Comparison of ENCODE assay signal across 19 cellular contexts in the genomic region with DNA sequence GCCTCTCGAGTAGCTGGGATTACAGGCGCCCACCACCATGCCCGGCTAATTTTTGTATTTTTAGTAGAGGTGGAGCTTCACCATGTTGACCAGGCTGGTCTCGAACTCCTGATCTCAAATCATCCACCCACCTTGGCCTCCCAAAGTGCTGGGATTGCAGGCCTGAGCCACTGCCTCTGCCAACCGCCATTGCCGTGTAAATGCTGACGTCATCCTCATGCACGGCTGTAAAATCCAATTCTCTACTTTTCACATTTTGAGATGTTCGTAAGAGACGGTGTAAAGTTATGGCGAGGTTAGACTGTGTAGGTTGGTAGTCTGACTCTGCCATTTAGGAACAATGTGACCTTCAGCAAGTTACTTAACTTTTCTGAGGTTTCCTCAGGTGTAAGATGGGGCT. TPM values are rescaled to one million over a fixed set of nuclear protein-coding genes. Genes with fewer than 3 reads are reported as not detected.
A peak's percentile ranks its signal among the peaks of the same experiment; 100 is the strongest.
DNase-seq lines count a peak whose midpoint lies in the region; ATAC-seq and TF ChIP-seq lines count a peak whose summit lies in the region.
"Had no signal": no experiment of that assay in that cellular context is flagged by ENCODE, and none has a peak within 500 bp of the region (broad histone marks: within the 10 kb centered on the region; RNA-seq: fewer than 3 reads in every experiment).

No MANE protein-coding gene starts in this region.

- no peak overlapping the region for H3T11ph ChIP-seq in H9 (ENCODE audit: low read length)

- H2BK12ac ChIP-seq in H9 (ENCODE audit: insufficient read length, low read depth, low read length): no peak overlapping the region

- no CpG with 5 or more reads among the region's 11 CpGs for WGBS in H9 (ENCODE audit: extremely low coverage, insufficient read length, low lambda C conversion rate)

- ATAC-seq in GM18511 (IDR thresholded peaks at IDR 0.05; ENCODE audit: unreplicated experiment): no peak
- ATAC-seq: left ventricle myocardium superior had no signal

- peak overlapping the region; percentile 98 for H3K27ac Mint-ChIP-seq in activated CD4-positive, alpha-beta memory T cell treated with anti-CD3 and anti-CD28 coated beads for 36 hours
- H3K27ac Mint-ChIP-seq in activated CD4-positive, alpha-beta memory T cell treated with anti-CD3 and anti-CD28 coated beads, Interleukin-2, amount 10 ng/mL, durations not matched to agents 7 days and 5 days: no peak overlapping the region
- H3K27ac Mint-ChIP-seq in H9 (peak overlapping the region in 2 of 3 experiments; percentile 57 to 98; a peak in 2 of 7 replicates), brain (peak overlapping the region in 1 of 5 experiments; percentile 99), progenitor cell of endocrine pancreas (peak overlapping the region; percentile 99)

- no peaks in the 10 kb centered on the region for H3K27me3 Mint-ChIP-seq in activated CD4-positive, alpha-beta memory T cell treated with anti-CD3 and anti-CD28 coated beads for 36 hours
- no peaks in the 10 kb centered on the region for H3K27me3 Mint-ChIP-seq in activated CD4-positive, alpha-beta memory T cell treated with anti-CD3 and anti-CD28 coated beads, Interleukin-2, amount 10 ng/mL, durations not matched to agents 7 days and 5 days
- H3K27me3 Mint-ChIP-seq in H9 (ENCODE audit: low read depth) (no peaks in the 10 kb centered on the region), brain (no peaks in the 10 kb centered on the region), progenitor cell of endocrine pancreas (no peaks in the 10 kb centered on the region)

- CTCF ChIA-PET in activated CD4-positive, alpha-beta memory T cell treated with anti-CD3 and anti-CD28 coated beads for 36 hours (lab: Charles Lee): interaction anchor here (0.6 to 6.2 kb wide), 5 partner anchors 27 to 168 kb away, joined by 3 to 47 read pairs (median 6); a partner anchor contains a TSS
- CTCF ChIA-PET in activated CD4-positive, alpha-beta memory T cell treated with anti-CD3 and anti-CD28 coated beads, Interleukin-2, amount 10 ng/mL, durations not matched to agents 7 days and 5 days (lab: Charles Lee): interaction anchor here (1.8 to 5.9 kb wide), 4 partner anchors 11 to 167 kb away, joined by 5 to 45 read pairs (median 11); a partner anchor contains a TSS

- TF ChIP-seq CTCF in H9 (conservative IDR thresholded peaks at IDR 0.05): no peak
- no peak for TF ChIP-seq CTCF in brain (conservative IDR thresholded peaks at IDR 0.05)
- no peak for TF ChIP-seq CTCF in progenitor cell of endocrine pancreas (IDR thresholded peaks at IDR 0.05; ENCODE audit: unreplicated experiment)

- H3K14ac ChIP-seq in H9 (ENCODE audit: insufficient read depth, low read length): no peak overlapping the region

- no peak overlapping the region for H2BK20ac ChIP-seq in H9 (ENCODE audit: low read depth, low read length, poor library complexity, severe bottlenecking)

- H3K9ac ChIP-seq in H9 (ENCODE audit: extremely low read depth, insufficient read length, low read length): no peak overlapping the region
- H3K9ac ChIP-seq: BLaER1 had no signal

- peaks cover 47% of the 10 kb centered on the region for H3K4me1 Mint-ChIP-seq in activated CD4-positive, alpha-beta memory T cell treated with anti-CD3 and anti-CD28 coated beads for 36 hours (ENCODE audit: low read depth)
- H3K4me1 Mint-ChIP-seq in activated CD4-positive, alpha-beta memory T cell treated with anti-CD3 and anti-CD28 coated beads, Interleukin-2, amount 10 ng/mL, durations not matched to agents 7 days and 5 days: peaks cover 47% of the 10 kb centered on the region
- peaks cover 36 to 38% of the 10 kb centered on the region in 2 experiments for H3K4me1 Mint-ChIP-seq in H9
- H3K4me1 Mint-ChIP-seq in brain: peaks cover 38% of the 10 kb centered on the region
- H3K4me1 Mint-ChIP-seq in progenitor cell of endocrine pancreas (ENCODE audit: low read depth): peaks cover 26% of the 10 kb centered on the region

- H2AK5ac ChIP-seq in H9 (ENCODE audit: insufficient read length, low read length): peak overlapping the region; percentile 54

- no peak overlapping the region for H3K4ac ChIP-seq in H9 (ENCODE audit: low read depth, low read length)

- no peak overlapping the region for H3K56ac ChIP-seq in H9 (ENCODE audit: insufficient read length, low read depth, low read length)

- H2AFZ ChIP-seq in H9 (ENCODE audit: low read length): no peak overlapping the region

- no peaks in the 10 kb centered on the region for H3K27me3 ChIP-seq in H9 (ENCODE audit: insufficient read depth, low read length)
- no peaks in the 10 kb centered on the region for H3K27me3 ChIP-seq in HAP-1 (ENCODE audit: low read depth)
- H3K27me3 ChIP-seq: BLaER1, esophagus muscularis mucosa, testis had no signal

- no peak overlapping the region for H3K27ac ChIP-seq in H9 (ENCODE audit: insufficient read length, low read depth, low read length)
- H3K27ac ChIP-seq: BLaER1 had no signal

- no peak overlapping the region for H3K4me3 ChIP-seq in HAP-1
- H3K4me3 ChIP-seq: testis had no signal

- peaks cover 11% of the 10 kb centered on the region for H3K36me3 ChIP-seq in HAP-1 (replicated peaks)

- POLR2A ChIA-PET in activated CD4-positive, alpha-beta memory T cell treated with anti-CD3 and anti-CD28 coated beads for 36 hours (lab: Charles Lee): interaction anchor here (1.2 to 3.7 kb wide), 4 partner anchors 9 to 486 kb away, joined by 3 to 36 read pairs (median 8); a partner anchor contains a TSS
- POLR2A ChIA-PET in activated CD4-positive, alpha-beta memory T cell treated with anti-CD3 and anti-CD28 coated beads, Interleukin-2, amount 10 ng/mL, durations not matched to agents 7 days and 5 days (lab: Charles Lee): interaction anchor here (1.2 to 3.7 kb wide), 5 partner anchors 13 to 168 kb away, joined by 3 to 45 read pairs (median 10); a partner anchor contains a TSS

- no peak overlapping the region for H3K23ac ChIP-seq in H9 (ENCODE audit: insufficient read length, low read depth, low read length)

- H3K36me3 Mint-ChIP-seq in activated CD4-positive, alpha-beta memory T cell treated with anti-CD3 and anti-CD28 coated beads for 36 hours: peaks cover 19% of the 10 kb centered on the region
- peaks cover 20% of the 10 kb centered on the region for H3K36me3 Mint-ChIP-seq in activated CD4-positive, alpha-beta memory T cell treated with anti-CD3 and anti-CD28 coated beads, Interleukin-2, amount 10 ng/mL, durations not matched to agents 7 days and 5 days (ENCODE audit: low read depth)
- H3K36me3 Mint-ChIP-seq in H9 (ENCODE audit: insufficient read depth in 1 of 3, low read depth in 3 of 3): peaks cover 13 to 20% (median 19%) of the 10 kb centered on the region in 3 experiments
- H3K36me3 Mint-ChIP-seq in brain: peaks cover 18% of the 10 kb centered on the region
- H3K36me3 Mint-ChIP-seq in progenitor cell of endocrine pancreas (ENCODE audit: insufficient read depth): peaks cover 5% of the 10 kb centered on the region

- no peak overlapping the region for H4K91ac ChIP-seq in H9 (ENCODE audit: insufficient read length, low read depth, low read length)

- no peaks in the 10 kb centered on the region for H3K79me1 ChIP-seq in H9 (ENCODE audit: insufficient read depth, low read depth, low read length, poor library complexity, severe bottlenecking)

- H2BK120ac ChIP-seq in H9 (ENCODE audit: low read depth, low read length, poor library complexity, severe bottlenecking): no peak overlapping the region

- no peaks in the 10 kb centered on the region for H3K9me3 ChIP-seq in H9 (ENCODE audit: control insufficient read depth, low read depth, low read length)
- no peaks in the 10 kb centered on the region for H3K9me3 ChIP-seq in HAP-1
- H3K9me3 ChIP-seq: BLaER1, esophagus muscularis mucosa, testis had no signal

- no peak for DNase-seq in activated CD4-positive, alpha-beta memory T cell treated with anti-CD3 and anti-CD28 coated beads for 36 hours
- no peak for DNase-seq in activated CD4-positive, alpha-beta memory T cell treated with anti-CD3 and anti-CD28 coated beads, Interleukin-2, amount 10 ng/mL, durations not matched to agents 7 days and 5 days
- no peak for DNase-seq in H9
- no peak for DNase-seq in progenitor cell of endocrine pancreas (ENCODE audit: low spot score, unreplicated experiment)
- DNase-seq in HAP-1 (ENCODE audit: low spot score in 2 of 2): no peak
- no peak for DNase-seq in kidney tubule cell (ENCODE audit: low spot score)
- DNase-seq: amniotic stem cell; left ventricle myocardium superior; NCI-H1417; NCI-H524 treated with DMSO at 0.1 percent for 48 hours; OCI-M1; SHP77; small intestine; stimulated activated CD4-positive, alpha-beta T cell treated with anti-CD3 and anti-CD28 coated beads, Interleukin-4, amount 100 ng/mL, for 24 hours; testis had no signal

- H2BK5ac ChIP-seq in H9 (ENCODE audit: insufficient read length, low read length): no peak overlapping the region

- H3K4me2 ChIP-seq in H9 (ENCODE audit: insufficient read depth, insufficient read length, low read length): no peak overlapping the region

- peaks cover 2% of the 10 kb centered on the region for H3K4me1 ChIP-seq in H9 (ENCODE audit: insufficient read depth, low read length)
- H3K4me1 ChIP-seq in HAP-1: peaks cover 20% of the 10 kb centered on the region

- peak overlapping the region; percentile 18 for H3K4me3 Mint-ChIP-seq in activated CD4-positive, alpha-beta memory T cell treated with anti-CD3 and anti-CD28 coated beads for 36 hours
- H3K4me3 Mint-ChIP-seq in activated CD4-positive, alpha-beta memory T cell treated with anti-CD3 and anti-CD28 coated beads, Interleukin-2, amount 10 ng/mL, durations not matched to agents 7 days and 5 days: no peak overlapping the region
- H3K4me3 Mint-ChIP-seq in H9 (no peak overlapping the region), brain (peak overlapping the region; percentile 12 to 94 (median 91)), progenitor cell of endocrine pancreas (ENCODE audit: low read depth) (no peak overlapping the region)

- no peak overlapping the region for H4K8ac ChIP-seq in H9 (replicated peaks; ENCODE audit: insufficient read length, low read depth, low read length)

- no peaks in the 10 kb centered on the region for H4K20me1 ChIP-seq in H9 (ENCODE audit: control insufficient read depth, insufficient read depth, insufficient read length)

- H3K23me2 ChIP-seq in H9 (ENCODE audit: insufficient read length, low read depth, low read length, poor library complexity, severe bottlenecking): peaks cover 8% of the 10 kb centered on the region

- in situ Hi-C loops in HAP-1 (cut with MboI; ENCODE audit: low sequenced_read_pairs): no loop called here

- H3K9me3 Mint-ChIP-seq in activated CD4-positive, alpha-beta memory T cell treated with anti-CD3 and anti-CD28 coated beads for 36 hours: no peaks in the 10 kb centered on the region
- H3K9me3 Mint-ChIP-seq in activated CD4-positive, alpha-beta memory T cell treated with anti-CD3 and anti-CD28 coated beads, Interleukin-2, amount 10 ng/mL, durations not matched to agents 7 days and 5 days: no peaks in the 10 kb centered on the region
- H3K9me3 Mint-ChIP-seq in H9 (no peaks in the 10 kb centered on the region; a peak in 1 of 5 replicates), brain (no peaks in the 10 kb centered on the region), progenitor cell of endocrine pancreas (ENCODE audit: low read depth) (no peaks in the 10 kb centered on the region)

- no peak overlapping the region for H3K18ac ChIP-seq in H9 (ENCODE audit: insufficient read length, low read depth, low read length)

- no peak overlapping the region for H2BK15ac ChIP-seq in H9 (ENCODE audit: low read depth, low read length)

- peaks cover 10% of the 10 kb centered on the region; the same call in 1 of the 2 replicates for H3K79me2 ChIP-seq in H9 (ENCODE audit: insufficient read depth, low read length)

- intact Hi-C loops in activated CD4-positive, alpha-beta memory T cell treated with anti-CD3 and anti-CD28 coated beads for 36 hours (cut with micrococcal nuclease): loop anchor here (10.0 kb wide), 1 partner anchor 1640 kb away; a partner anchor contains a TSS

- no peak overlapping the region for H4K5ac ChIP-seq in H9 (ENCODE audit: insufficient read length, low read depth, low read length)

RNA-seq across cellular contexts. Expression of a gene that starts 1.7 kb away (rescaled TPM):
- total RNA-seq in activated CD4-positive, alpha-beta memory T cell treated with anti-CD3 and anti-CD28 coated beads for 36 hours: 10 to 100 TPM; 78.9 to 80.6 TPM
- 10 to 100 TPM; 61.2 to 64.3 TPM for total RNA-seq in activated CD4-positive, alpha-beta memory T cell treated with anti-CD3 and anti-CD28 coated beads, Interleukin-2, amount 10 ng/mL, durations not matched to agents 7 days and 5 days
- total RNA-seq in H9 (2021) (102 and 107 TPM in 2 replicates), progenitor cell of endocrine pancreas (62.8 and 63.7 TPM in 2 replicates)
- 41.6 TPM for polyA plus RNA-seq in brain (ENCODE audit: insufficient read depth, low read depth, low replicate concordance)

Comparison
In these comparisons a context has a peak if more than half of its experiments do, and no peak if none do; other contexts are left out.
1. H3K4me3 Mint-ChIP-seq: peak in activated CD4-positive, alpha-beta memory T cell treated with anti-CD3 and anti-CD28 coated beads for 36 hours (single experiment) and brain (5 of 5); none in activated CD4-positive, alpha-beta memory T cell treated with anti-CD3 and anti-CD28 coated beads, Interleukin-2, amount 10 ng/mL, durations not matched to agents 7 days and 5 days (single experiment), H9 (0 of 2) and progenitor cell of endocrine pancreas (single experiment).